In the genomic region with DNA sequence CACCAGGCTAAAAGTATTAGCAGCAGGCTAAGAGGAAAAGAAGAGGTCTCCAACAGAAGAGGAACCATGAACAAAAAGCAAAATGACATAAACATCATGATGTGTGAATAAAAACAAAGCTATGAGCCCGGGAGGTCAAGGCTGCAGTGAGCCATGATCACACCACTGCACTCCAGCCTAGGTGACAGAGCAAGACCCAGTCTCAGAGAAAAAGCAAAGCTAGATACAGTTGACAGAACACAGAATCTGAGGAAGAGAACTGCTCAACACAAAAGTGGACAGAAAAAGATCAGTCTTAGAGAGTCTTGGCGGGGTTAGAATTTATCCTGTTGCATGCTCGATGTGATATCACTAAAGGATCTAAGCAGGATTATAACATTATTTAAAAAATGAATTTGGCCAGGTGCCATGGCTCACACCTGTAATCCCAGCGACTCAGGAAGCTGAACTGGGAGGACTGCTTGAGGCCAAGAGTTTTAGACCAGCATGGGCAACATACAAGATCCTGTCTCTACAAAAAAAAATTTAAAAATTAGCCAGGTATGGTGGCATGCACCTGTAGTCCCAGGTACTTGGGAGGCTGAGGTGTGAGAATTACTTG, we compare ENCODE assay signal across 13 cellular contexts. TPM values are rescaled to one million over a fixed set of nuclear protein-coding genes. Genes with fewer than 3 reads are reported as not detected.
DNase-seq lines count a peak whose midpoint lies in the region; ATAC-seq and TF ChIP-seq lines count a peak whose summit lies in the region.
"Had no signal": no experiment of that assay in that cellular context is flagged by ENCODE, and none has a peak within 500 bp of the region (broad histone marks: within the 10 kb centered on the region; RNA-seq: fewer than 3 reads in every experiment).

No MANE protein-coding gene starts in this region.

- CTCF ChIA-PET in activated CD8-positive, alpha-beta T cell treated with anti-CD3 and anti-CD28 coated beads, Interleukin-2, amount 10 ng/mL, durations not matched to agents 7 days and 5 days (lab: Charles Lee): interaction anchor here (0.7 to 1.1 kb wide), 4 partner anchors 8 to 238 kb away, joined by 3 read pairs; no protein-coding TSS in a partner anchor

- H3K9me3 ChIP-seq in DND-41 (ENCODE audit: insufficient read depth, low read length, severe bottlenecking): no peaks in the 10 kb centered on the region
- H3K9me3 ChIP-seq in gastrocnemius medialis: no peaks in the 10 kb centered on the region
- H3K9me3 ChIP-seq: SJCRH30, testis had no signal

- no peak overlapping the region for H3K9ac ChIP-seq in DND-41 (ENCODE audit: low read depth, low read length)

- no peak for TF ChIP-seq POLR2A in gastrocnemius medialis (IDR thresholded peaks at IDR 0.05)

- H2AFZ ChIP-seq in DND-41 (ENCODE audit: low read depth, low read length): no peak overlapping the region

- H3K27me3 ChIP-seq in DND-41 (ENCODE audit: insufficient read depth, low read length, poor library complexity) (no peaks in the 10 kb centered on the region), gastrocnemius medialis (no peaks in the 10 kb centered on the region)
- H3K27me3 ChIP-seq: SJCRH30, testis had no signal

- peaks cover 92% of the 10 kb centered on the region for H3K79me2 ChIP-seq in DND-41 (ENCODE audit: insufficient read depth, low read length)

- H4K20me1 ChIP-seq in DND-41 (ENCODE audit: insufficient read depth, low read length): peaks cover 14% of the 10 kb centered on the region; the same call in 1 of the 2 replicates

- no peaks in the 10 kb centered on the region for H3K4me1 ChIP-seq in DND-41 (ENCODE audit: insufficient read depth, low read length)
- peaks cover 48 to 60% of the 10 kb centered on the region in 2 donors for H3K4me1 ChIP-seq in gastrocnemius medialis

- no peak overlapping the region for H3K27ac Mint-ChIP-seq in activated CD8-positive, alpha-beta T cell treated with anti-CD3 and anti-CD28 coated beads, Interleukin-2, amount 10 ng/mL, durations not matched to agents 7 days and 5 days

- no peak overlapping the region for H3K4me3 Mint-ChIP-seq in activated CD8-positive, alpha-beta T cell treated with anti-CD3 and anti-CD28 coated beads, Interleukin-2, amount 10 ng/mL, durations not matched to agents 7 days and 5 days
- H3K4me3 Mint-ChIP-seq: CD4-positive, alpha-beta memory T cell; effector memory CD8-positive, alpha-beta T cell had no signal

- H3K36me3 ChIP-seq in DND-41 (ENCODE audit: insufficient read depth, low read length): peaks cover 49% of the 10 kb centered on the region
- peaks cover 0 to 15% of the 10 kb centered on the region in 2 donors for H3K36me3 ChIP-seq in gastrocnemius medialis

- intact Hi-C loops in gastrocnemius medialis (cut with DNase I; ENCODE audit: low total_unique reads): loop anchor here (2.0 kb wide), 1 partner anchor 37 kb away; a partner anchor contains a TSS

- no peak overlapping the region for H3K4me3 ChIP-seq in DND-41 (ENCODE audit: low read depth in 1 of 2, low read length in 2 of 2)
- no peak overlapping the region for H3K4me3 ChIP-seq in gastrocnemius medialis
- H3K4me3 ChIP-seq: SJCRH30, testis had no signal

- ATAC-seq in DND-41 (ENCODE audit: insufficient read depth, low read depth) (no peak), gastrocnemius medialis (no peak)
- ATAC-seq in activated CD8-positive, alpha-beta T cell treated with anti-CD3 and anti-CD28 coated beads, Interleukin-2, amount 10 ng/mL, durations not matched to agents 7 days and 5 days: no peak
- ATAC-seq: effector memory CD8-positive, alpha-beta T cell had no signal

- in situ Hi-C loops in gastrocnemius medialis (cut with MboI; ENCODE audit: low sequenced_read_pairs in 4 of 4): no loop called here

- no peak overlapping the region for H3K4me2 ChIP-seq in DND-41 (ENCODE audit: insufficient read depth, low read length)

- DNase-seq in DND-41 (no peak), NCI-H69 (lab: John Stamatoyannopoulos, UW) (peak; percentile 14), epithelial cell of prostate (ENCODE audit: low read depth, low spot score) (no peak), gastrocnemius medialis (no peak), AG08395 (ENCODE audit: low spot score) (no peak)
- DNase-seq in stimulated activated CD4-positive, alpha-beta T cell treated with anti-CD3 and anti-CD28 coated beads, Interleukin-4, amount 100 ng/mL, for 24 hours: no peak
- DNase-seq in activated CD8-positive, alpha-beta T cell treated with anti-CD3 and anti-CD28 coated beads, Interleukin-2, amount 10 ng/mL, durations not matched to agents 7 days and 5 days: no peak
- DNase-seq: activated gamma-delta T cell treated with Interleukin-2 at 50 U/mL for 16 hours; CD4-positive, alpha-beta memory T cell; effector memory CD8-positive, alpha-beta T cell; NCI-H2171 treated with DMSO at 0.1 percent for 48 hours; SJCRH30; testis had no signal

- POLR2A ChIA-PET in activated CD8-positive, alpha-beta T cell treated with anti-CD3 and anti-CD28 coated beads, Interleukin-2, amount 10 ng/mL, durations not matched to agents 7 days and 5 days (lab: Charles Lee): no interaction called here

- peaks cover 28% of the 10 kb centered on the region for H3K36me3 Mint-ChIP-seq in activated CD8-positive, alpha-beta T cell treated with anti-CD3 and anti-CD28 coated beads, Interleukin-2, amount 10 ng/mL, durations not matched to agents 7 days and 5 days (ENCODE audit: low read depth)

- H3K27me3 Mint-ChIP-seq in activated CD8-positive, alpha-beta T cell treated with anti-CD3 and anti-CD28 coated beads, Interleukin-2, amount 10 ng/mL, durations not matched to agents 7 days and 5 days (ENCODE audit: low read depth): no peaks in the 10 kb centered on the region
- H3K27me3 Mint-ChIP-seq: CD4-positive, alpha-beta memory T cell; effector memory CD8-positive, alpha-beta T cell had no signal

- H3K9me3 Mint-ChIP-seq in activated CD8-positive, alpha-beta T cell treated with anti-CD3 and anti-CD28 coated beads, Interleukin-2, amount 10 ng/mL, durations not matched to agents 7 days and 5 days (ENCODE audit: insufficient read depth): no peaks in the 10 kb centered on the region
- H3K9me3 Mint-ChIP-seq: CD4-positive, alpha-beta memory T cell; effector memory CD8-positive, alpha-beta T cell had no signal

- no peaks in the 10 kb centered on the region for H3K4me1 Mint-ChIP-seq in activated CD8-positive, alpha-beta T cell treated with anti-CD3 and anti-CD28 coated beads, Interleukin-2, amount 10 ng/mL, durations not matched to agents 7 days and 5 days (ENCODE audit: low read depth)

- peak overlapping the region; percentile 50; the same call in 1 of the 2 replicates for H3K27ac ChIP-seq in DND-41 (ENCODE audit: low read length)
- H3K27ac ChIP-seq in epithelial cell of prostate: peak overlapping the region; percentile 70
- peak overlapping the region; percentile 74 to 93 (median 88) for H3K27ac ChIP-seq in gastrocnemius medialis
- H3K27ac ChIP-seq: SJCRH30 had no signal

- TF ChIP-seq CTCF in DND-41 (IDR thresholded peaks at IDR 0.05; ENCODE audit: borderline replicate concordance, extremely low read depth, low read length, poor library complexity, severe bottlenecking) (no peak), gastrocnemius medialis (IDR thresholded peaks at IDR 0.05 in 4 of 5, conservative IDR thresholded peaks at IDR 0.05 in 1 of 5) (no peak)

RNA-seq across cellular contexts. Expression of a gene that starts 37.5 kb away (rescaled TPM):
- total RNA-seq in gastrocnemius medialis: 10 to 100 TPM; 33.5 to 53.2 (median 35.3) TPM
- 10 to 100 TPM; 60.8 to 62.0 TPM for total RNA-seq in activated CD8-positive, alpha-beta T cell treated with anti-CD3 and anti-CD28 coated beads, Interleukin-2, amount 10 ng/mL, durations not matched to agents 7 days and 5 days
